In genomic region chr3:119420196-119420595, GRCh38 we compare ENCODE assay signal across 17 cellular contexts. TPM values are rescaled to one million over a fixed set of nuclear protein-coding genes. Genes with fewer than 3 reads are reported as not detected.
DNase-seq lines count a peak whose midpoint lies in the region; ATAC-seq and TF ChIP-seq lines count a peak whose summit lies in the region.
"Had no signal": no experiment of that assay in that cellular context is flagged by ENCODE, and none has a peak within 500 bp of the region (broad histone marks: within the 10 kb centered on the region; RNA-seq: fewer than 3 reads in every experiment).

No MANE protein-coding gene starts in this region.

- H3K36me3 Mint-ChIP-seq in Caco-2 (ENCODE audit: insufficient read depth, unreplicated experiment) (peaks cover 4% of the 10 kb centered on the region), HFFc6 (ENCODE audit: low read depth) (no peaks in the 10 kb centered on the region), WTC11 (peaks cover 6% of the 10 kb centered on the region)
- peaks cover 0 to 11% (median 6%) of the 10 kb centered on the region in 3 donors for H3K36me3 Mint-ChIP-seq in naive thymus-derived CD8-positive, alpha-beta T cell
- H3K36me3 Mint-ChIP-seq: activated naive CD4-positive, alpha-beta T cell treated with anti-CD3 and anti-CD28 coated beads, Interleukin-2, amount 50 U/mL, for 72 hours had no signal

- peak in 1 of 2 experiments; percentile 24 for DNase-seq in Caco-2
- DNase-seq in HFFc6 = no peak
- no peak for DNase-seq in WTC11 (ENCODE audit: low spot score)
- peak; percentile 14 for DNase-seq in iPS DF 4.7 (ENCODE audit: extremely low read depth, low spot score)
- DNase-seq in naive thymus-derived CD8-positive, alpha-beta T cell = no peak
- no peak for DNase-seq in stimulated activated naive CD8-positive, alpha-beta T cell treated with anti-CD3 and anti-CD28 coated beads, Interleukin-15, amount 100 ng/mL, for 72 hours
- no peak for DNase-seq in activated CD8-positive, alpha-beta memory T cell treated with anti-CD3 and anti-CD28 coated beads for 24 hours
- DNase-seq in posterior cingulate gyrus = no peak
- DNase-seq: activated CD4-positive, CD25-positive, alpha-beta regulatory T cell; CD4-positive, alpha-beta memory T cell; cerebellar nuclear complex; esophagus squamous epithelium; NCI-H1417; NCI-H526 treated with DMSO at 0.1 percent for 48 hours; small intestine had no signal

- peaks cover 26% of the 10 kb centered on the region for H3K4me1 ChIP-seq in Caco-2
- H3K4me1 ChIP-seq: esophagus squamous epithelium had no signal

- H3K4me3 ChIP-seq in Caco-2 (ENCODE audit: low read depth, low read length) = no peak overlapping the region
- H3K4me3 ChIP-seq: esophagus squamous epithelium, SK-N-MC had no signal

- no peaks in the 10 kb centered on the region for H3K27me3 ChIP-seq in Caco-2 (replicated peaks; ENCODE audit: control insufficient read depth, insufficient read depth, low read length)
- H3K27me3 ChIP-seq: esophagus squamous epithelium had no signal

- BruUV-seq in Caco-2 (replicated peaks; lab: Mats Ljungman, UMichigan) = no TSS peak

- H3K9me3 Mint-ChIP-seq in Caco-2 (ENCODE audit: unreplicated experiment) (no peaks in the 10 kb centered on the region), HFFc6 (no peaks in the 10 kb centered on the region), WTC11 (peaks cover 15% of the 10 kb centered on the region)
- peaks cover 0 to 20% (median 9%) of the 10 kb centered on the region in 9 donors for H3K9me3 Mint-ChIP-seq in naive thymus-derived CD8-positive, alpha-beta T cell
- H3K9me3 Mint-ChIP-seq in stimulated activated naive CD8-positive, alpha-beta T cell treated with anti-CD3 and anti-CD28 coated beads, Interleukin-15, amount 100 ng/mL, for 72 hours = peaks cover 0 to 17% of the 10 kb centered on the region in 2 donors
- H3K9me3 Mint-ChIP-seq: activated naive CD4-positive, alpha-beta T cell treated with anti-CD3 and anti-CD28 coated beads, Interleukin-2, amount 50 U/mL, for 72 hours had no signal

- no peaks in the 10 kb centered on the region for H3K36me3 ChIP-seq in Caco-2 (ENCODE audit: control insufficient read depth, insufficient read depth, low read length)

- POLR2A ChIA-PET in Caco-2 (lab: Charles Lee) = no interaction called here
- POLR2A ChIA-PET in WTC11 (lab: Charles Lee) = no interaction called here
- POLR2A ChIA-PET in naive thymus-derived CD8-positive, alpha-beta T cell (lab: Charles Lee) = no interaction called here

- H3K4me3 Mint-ChIP-seq in Caco-2 (ENCODE audit: unreplicated experiment) (no peak overlapping the region), HFFc6 (no peak overlapping the region), WTC11 (no peak overlapping the region)
- no peak overlapping the region for H3K4me3 Mint-ChIP-seq in naive thymus-derived CD8-positive, alpha-beta T cell
- no peak overlapping the region for H3K4me3 Mint-ChIP-seq in stimulated activated naive CD8-positive, alpha-beta T cell treated with anti-CD3 and anti-CD28 coated beads, Interleukin-15, amount 100 ng/mL, for 72 hours
- H3K4me3 Mint-ChIP-seq: CD4-positive, alpha-beta memory T cell had no signal

- no peak overlapping the region for H3K27ac Mint-ChIP-seq in Caco-2 (ENCODE audit: unreplicated experiment)
- H3K27ac Mint-ChIP-seq in HFFc6 = no peak overlapping the region
- no peak overlapping the region for H3K27ac Mint-ChIP-seq in WTC11
- no peak overlapping the region for H3K27ac Mint-ChIP-seq in naive thymus-derived CD8-positive, alpha-beta T cell
- H3K27ac Mint-ChIP-seq in stimulated activated naive CD8-positive, alpha-beta T cell treated with anti-CD3 and anti-CD28 coated beads, Interleukin-15, amount 100 ng/mL, for 72 hours = no peak overlapping the region
- H3K27ac Mint-ChIP-seq: activated naive CD4-positive, alpha-beta T cell treated with anti-CD3 and anti-CD28 coated beads, Interleukin-2, amount 50 U/mL, for 72 hours had no signal

- peaks cover 19% of the 10 kb centered on the region for H3K4me1 Mint-ChIP-seq in Caco-2 (ENCODE audit: low read depth, unreplicated experiment)
- no peaks in the 10 kb centered on the region for H3K4me1 Mint-ChIP-seq in HFFc6 (ENCODE audit: low read depth)
- H3K4me1 Mint-ChIP-seq in WTC11 = no peaks in the 10 kb centered on the region
- H3K4me1 Mint-ChIP-seq in naive thymus-derived CD8-positive, alpha-beta T cell = peaks cover 0 to 11% (median 8%) of the 10 kb centered on the region in 4 donors
- no peaks in the 10 kb centered on the region for H3K4me1 Mint-ChIP-seq in stimulated activated naive CD8-positive, alpha-beta T cell treated with anti-CD3 and anti-CD28 coated beads, Interleukin-15, amount 100 ng/mL, for 72 hours

- H3K9me3 ChIP-seq in Caco-2 = no peaks in the 10 kb centered on the region

- TF ChIP-seq CTCF in Caco-2 (IDR thresholded peaks at IDR 0.05; ENCODE audit: insufficient read depth in 1 of 2, low read depth in 1 of 2, low read length in 1 of 2, severe bottlenecking in 1 of 2, unreplicated experiment in 1 of 2) = peak; percentile 17 to 37
- peak; percentile 25; the same call in 1 of the 2 replicates for TF ChIP-seq CTCF in HFFc6 (IDR thresholded peaks at IDR 0.05)
- no peak for TF ChIP-seq CTCF in WTC11 (IDR thresholded peaks at IDR 0.05)

- H3K27me3 Mint-ChIP-seq in Caco-2 (ENCODE audit: insufficient read depth, unreplicated experiment) (no peaks in the 10 kb centered on the region), HFFc6 (ENCODE audit: insufficient read depth) (no peaks in the 10 kb centered on the region), WTC11 (ENCODE audit: low read depth) (peaks cover under 1% of the 10 kb centered on the region; the same call in 1 of the 2 replicates)
- H3K27me3 Mint-ChIP-seq in naive thymus-derived CD8-positive, alpha-beta T cell = no peaks in the 10 kb centered on the region
- H3K27me3 Mint-ChIP-seq in stimulated activated naive CD8-positive, alpha-beta T cell treated with anti-CD3 and anti-CD28 coated beads, Interleukin-15, amount 100 ng/mL, for 72 hours = no peaks in the 10 kb centered on the region
- H3K27me3 Mint-ChIP-seq: CD4-positive, alpha-beta memory T cell had no signal

- CTCF ChIA-PET in Caco-2 (lab: Charles Lee) (interaction anchor here (0.7 kb wide), 1 partner anchor 59 kb away, joined by 3 read pairs; no protein-coding TSS in a partner anchor), WTC11 (lab: Charles Lee) (interaction anchor here (0.6 to 1.3 kb wide), 12 partner anchors 9 to 261 kb away, joined by 3 to 8 read pairs (median 4); partner anchors contain the start of genes B4GALT4 and UPK1B)

- ATAC-seq in WTC11 = peak; percentile 93
- ATAC-seq in naive thymus-derived CD8-positive, alpha-beta T cell = no peak
- no peak for ATAC-seq in stimulated activated naive CD8-positive, alpha-beta T cell treated with anti-CD3 and anti-CD28 coated beads, Interleukin-15, amount 100 ng/mL, for 72 hours
- ATAC-seq: activated naive CD4-positive, alpha-beta T cell treated with anti-CD3 and anti-CD28 coated beads, Interleukin-2, amount 50 U/mL, for 72 hours had no signal

- intact Hi-C loops in Caco-2 (cut with micrococcal nuclease; ENCODE audit: unreplicated experiment) (no loop called here), posterior cingulate gyrus (cut with DNase I) (no loop called here)

TF ChIP-seq in WTC11, 78 proteins besides CTCF, POLR2A, EP300 and RAD21 (continues in another document):
- TF ChIP-seq CBFB (CRISPR knock-in tag; IDR thresholded peaks at IDR 0.05; ENCODE audit: low read depth) (no peak), FOXJ3 (CRISPR knock-in tag; IDR thresholded peaks at IDR 0.05; ENCODE audit: borderline replicate concordance) (no peak), ATF6 (CRISPR knock-in tag; IDR thresholded peaks at IDR 0.05) (no peak), ZNF423 (CRISPR knock-in tag; IDR thresholded peaks at IDR 0.05) (no peak)
- TF ChIP-seq, protein P1, sequence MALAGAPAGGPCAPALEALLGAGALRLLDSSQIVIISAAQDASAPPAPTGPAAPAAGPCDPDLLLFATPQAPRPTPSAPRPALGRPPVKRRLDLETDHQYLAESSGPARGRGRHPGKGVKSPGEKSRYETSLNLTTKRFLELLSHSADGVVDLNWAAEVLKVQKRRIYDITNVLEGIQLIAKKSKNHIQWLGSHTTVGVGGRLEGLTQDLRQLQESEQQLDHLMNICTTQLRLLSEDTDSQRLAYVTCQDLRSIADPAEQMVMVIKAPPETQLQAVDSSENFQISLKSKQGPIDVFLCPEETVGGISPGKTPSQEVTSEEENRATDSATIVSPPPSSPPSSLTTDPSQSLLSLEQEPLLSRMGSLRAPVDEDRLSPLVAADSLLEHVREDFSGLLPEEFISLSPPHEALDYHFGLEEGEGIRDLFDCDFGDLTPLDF (CRISPR knock-in tag; IDR thresholded peaks at IDR 0.05) = no peak

RNA-seq across cellular contexts. Expression of gene TMEM39A, which starts 43.2 kb away (rescaled TPM):
- total RNA-seq in Caco-2 (2022) (50.7 and 52.1 TPM in 2 replicates), WTC11 (2021) (44.5 to 48.9 TPM (median 46.7 TPM) in 3 replicates)
- 10 to 100 TPM; 47.3 to 58.8 (median 55.5) TPM for total RNA-seq in HFFc6 (2021; fragmentation: NEBNext Ultra II Directional; extraction: Animal tissue kit (Norgen Biotek cat#: 25700))
- 10 to 100 TPM; 28.5 to 29.1 TPM for total RNA-seq in naive thymus-derived CD8-positive, alpha-beta T cell
- 10 to 100 TPM in 2 of 3 donors, 1 to 10 TPM in 1; 6.5 to 11.9 (median 10.4) TPM for polyA plus RNA-seq in naive thymus-derived CD8-positive, alpha-beta T cell

RNA-seq across cellular contexts. Expression of gene POGLUT1, which starts 48.6 kb away (rescaled TPM):
- total RNA-seq in Caco-2 (2022) (18.3 and 18.9 TPM in 2 replicates), WTC11 (2021) (14.2 to 22.8 TPM (median 21.3 TPM) in 3 replicates)
- total RNA-seq in HFFc6 (2021; fragmentation: NEBNext Ultra II Directional; extraction: Animal tissue kit (Norgen Biotek cat#: 25700)) = 10 to 100 TPM; 18.7 to 26.9 (median 20.4) TPM
- total RNA-seq in naive thymus-derived CD8-positive, alpha-beta T cell = 10 to 100 TPM; 40.2 to 43.0 TPM
- 10 to 100 TPM; 34.0 to 36.8 (median 34.2) TPM for polyA plus RNA-seq in naive thymus-derived CD8-positive, alpha-beta T cell
